Comparison of ENCODE assay signal across 19 cellular contexts in genomic region chr10:27959093-27959715, GRCh38. TPM values are rescaled to one million over a fixed set of nuclear protein-coding genes. Genes with fewer than 3 reads are reported as not detected.
DNase-seq lines count a peak whose midpoint lies in the region; ATAC-seq and TF ChIP-seq lines count a peak whose summit lies in the region.
"Had no signal": no experiment of that assay in that cellular context is flagged by ENCODE, and none has a peak within 500 bp of the region (broad histone marks: within the 10 kb centered on the region; RNA-seq: fewer than 3 reads in every experiment).

No MANE protein-coding gene starts in this region.

- H3K4me2 ChIP-seq in DND-41 (ENCODE audit: insufficient read depth, low read length), result peak overlapping the region; percentile 51

- H3K27me3 ChIP-seq in DND-41 (ENCODE audit: insufficient read depth, low read length, poor library complexity) (no peaks in the 10 kb centered on the region), esophagus squamous epithelium (no peaks in the 10 kb centered on the region)
- H3K27me3 ChIP-seq in naive thymus-derived CD4-positive, alpha-beta T cell (ENCODE audit: control insufficient read depth in 2 of 2, insufficient read depth in 2 of 2, low read length in 2 of 2), result no peaks in the 10 kb centered on the region
- H3K27me3 ChIP-seq: BLaER1 treated with 17β-estradiol and CSF1 and Interleukin-3, amounts not matched to agents 10 nM and 100 nM; tibial nerve had no signal

- no peak for ATAC-seq in DND-41 (ENCODE audit: insufficient read depth, low read depth)
- ATAC-seq in activated CD8-positive, alpha-beta T cell treated with anti-CD3 and anti-CD28 coated beads, Interleukin-2, amount 10 ng/mL, durations not matched to agents 7 days and 5 days, result no peak
- ATAC-seq in naive thymus-derived CD4-positive, alpha-beta T cell, result no peak
- ATAC-seq: lower lobe of right lung had no signal

- H3K27ac ChIP-seq in DND-41 (ENCODE audit: low read length), result peak overlapping the region; percentile 70
- H3K27ac ChIP-seq in KOPT-K1 (ENCODE audit: low read depth, low read length, poor library complexity, severe bottlenecking), result peak overlapping the region; percentile 55
- no peak overlapping the region for H3K27ac ChIP-seq in naive thymus-derived CD4-positive, alpha-beta T cell (ENCODE audit: low read depth, low read length)
- H3K27ac ChIP-seq in esophagus squamous epithelium, result no peak overlapping the region
- H3K27ac ChIP-seq: BLaER1 treated with 17β-estradiol and CSF1 and Interleukin-3, amounts not matched to agents 10 nM and 100 nM; lower lobe of right lung; prostate gland; tibial nerve had no signal

- POLR2A ChIA-PET in activated CD8-positive, alpha-beta T cell treated with anti-CD3 and anti-CD28 coated beads, Interleukin-2, amount 10 ng/mL, durations not matched to agents 7 days and 5 days (lab: Charles Lee), result no interaction called here
- POLR2A ChIA-PET in naive thymus-derived CD4-positive, alpha-beta T cell (lab: Charles Lee), result no interaction called here

- H3K36me3 ChIP-seq in DND-41 (ENCODE audit: insufficient read depth, low read length) (no peaks in the 10 kb centered on the region), KOPT-K1 (ENCODE audit: insufficient read depth, low read length) (no peaks in the 10 kb centered on the region), esophagus squamous epithelium (no peaks in the 10 kb centered on the region)
- H3K36me3 ChIP-seq in naive thymus-derived CD4-positive, alpha-beta T cell (ENCODE audit: control insufficient read depth in 2 of 3, insufficient read depth in 3 of 3, low read length in 3 of 3), result no peaks in the 10 kb centered on the region
- H3K36me3 ChIP-seq: BLaER1 treated with 17β-estradiol and CSF1 and Interleukin-3, amounts not matched to agents 10 nM and 100 nM; lower lobe of right lung; prostate gland; tibial nerve had no signal

- intact Hi-C loops in naive thymus-derived CD4-positive, alpha-beta T cell (cut with micrococcal nuclease), result no loop called here
- intact Hi-C loops in esophagus squamous epithelium (cut with DNase I), result no loop called here

- H3K9ac ChIP-seq in DND-41 (ENCODE audit: low read depth, low read length), result peak overlapping the region; percentile 32; the same call in 1 of the 2 replicates
- H3K9ac ChIP-seq: BLaER1 treated with 17β-estradiol and CSF1 and Interleukin-3, amounts not matched to agents 10 nM and 100 nM had no signal

- DNase-seq in DND-41 (no peak), SIG-M5 (lab: John Stamatoyannopoulos, UW) (no peak), anterior cingulate cortex (lab: John Stamatoyannopoulos, UW) (no peak), esophagus squamous epithelium (lab: John Stamatoyannopoulos, UW) (no peak), NCI-H510A treated with DMSO at 0.1 percent for 48 hours (lab: John Stamatoyannopoulos, UW) (no peak)
- DNase-seq in activated CD8-positive, alpha-beta T cell treated with anti-CD3 and anti-CD28 coated beads, Interleukin-2, amount 10 ng/mL, durations not matched to agents 7 days and 5 days, result no peak
- no peak for DNase-seq in naive thymus-derived CD4-positive, alpha-beta T cell
- DNase-seq: activated CD8-positive, alpha-beta memory T cell treated with anti-CD3 and anti-CD28 coated beads, Interleukin-2, amount 50 U/mL, for 4 hours; lower lobe of right lung; NCI-H1105 treated with DMSO at 0.1 percent for 48 hours; NCI-H69; nephron progenitor cell; T-helper 9 cell had no signal

- H3K4me3 Mint-ChIP-seq in activated CD8-positive, alpha-beta T cell treated with anti-CD3 and anti-CD28 coated beads, Interleukin-2, amount 10 ng/mL, durations not matched to agents 7 days and 5 days, result peak overlapping the region; percentile 49
- peak overlapping the region in 8 of 10 donors; percentile 25 to 83 (median 76) for H3K4me3 Mint-ChIP-seq in naive thymus-derived CD4-positive, alpha-beta T cell
- H3K4me3 Mint-ChIP-seq: nephron progenitor cell had no signal

- no peak for TF ChIP-seq POLR2A in esophagus squamous epithelium (IDR thresholded peaks at IDR 0.05)

- 88 to 95% methylated on average over 5 of the region's 6 CpGs for WGBS in esophagus squamous epithelium, 2 donors

- TF ChIP-seq CTCF in DND-41 (IDR thresholded peaks at IDR 0.05; ENCODE audit: borderline replicate concordance, extremely low read depth, low read length, poor library complexity, severe bottlenecking), result no peak
- TF ChIP-seq CTCF in esophagus squamous epithelium (IDR thresholded peaks at IDR 0.05), result no peak

- H3K4me1 ChIP-seq in DND-41 (ENCODE audit: insufficient read depth, low read length), result peaks cover 17% of the 10 kb centered on the region
- H3K4me1 ChIP-seq in naive thymus-derived CD4-positive, alpha-beta T cell (ENCODE audit: control insufficient read depth in 2 of 2, insufficient read depth in 2 of 2, low read length in 2 of 2), result no peaks in the 10 kb centered on the region
- no peaks in the 10 kb centered on the region for H3K4me1 ChIP-seq in esophagus squamous epithelium
- H3K4me1 ChIP-seq: lower lobe of right lung, prostate gland, tibial nerve had no signal

- H3K4me1 Mint-ChIP-seq in activated CD8-positive, alpha-beta T cell treated with anti-CD3 and anti-CD28 coated beads, Interleukin-2, amount 10 ng/mL, durations not matched to agents 7 days and 5 days (ENCODE audit: low read depth), result peaks cover 6% of the 10 kb centered on the region
- peaks cover 7 to 22% (median 17%) of the 10 kb centered on the region in 7 donors for H3K4me1 Mint-ChIP-seq in naive thymus-derived CD4-positive, alpha-beta T cell
- H3K4me1 Mint-ChIP-seq: nephron progenitor cell had no signal

- no peaks in the 10 kb centered on the region for H3K27me3 Mint-ChIP-seq in activated CD8-positive, alpha-beta T cell treated with anti-CD3 and anti-CD28 coated beads, Interleukin-2, amount 10 ng/mL, durations not matched to agents 7 days and 5 days (ENCODE audit: low read depth)
- no peaks in the 10 kb centered on the region for H3K27me3 Mint-ChIP-seq in naive thymus-derived CD4-positive, alpha-beta T cell
- H3K27me3 Mint-ChIP-seq: IgD-negative memory B cell had no signal

- peak overlapping the region; percentile 70 for H2AFZ ChIP-seq in DND-41 (ENCODE audit: low read depth, low read length)

- H3K4me3 ChIP-seq in DND-41 (ENCODE audit: low read depth in 1 of 2, low read length in 2 of 2) (no peak overlapping the region), esophagus squamous epithelium (no peak overlapping the region)
- H3K4me3 ChIP-seq in naive thymus-derived CD4-positive, alpha-beta T cell (ENCODE audit: low read length), result no peak overlapping the region
- H3K4me3 ChIP-seq: BLaER1 treated with 17β-estradiol and CSF1 and Interleukin-3, amounts not matched to agents 10 nM and 100 nM; lower lobe of right lung; prostate gland; tibial nerve had no signal

- CTCF ChIA-PET in activated CD8-positive, alpha-beta T cell treated with anti-CD3 and anti-CD28 coated beads, Interleukin-2, amount 10 ng/mL, durations not matched to agents 7 days and 5 days (lab: Charles Lee), result interaction anchor here (1.6 kb wide), 1 partner anchor 434 kb away, joined by 3 read pairs; no protein-coding TSS in a partner anchor
- CTCF ChIA-PET in naive thymus-derived CD4-positive, alpha-beta T cell (lab: Charles Lee), result no interaction called here

- H3K9me3 Mint-ChIP-seq in activated CD8-positive, alpha-beta T cell treated with anti-CD3 and anti-CD28 coated beads, Interleukin-2, amount 10 ng/mL, durations not matched to agents 7 days and 5 days (ENCODE audit: insufficient read depth), result no peaks in the 10 kb centered on the region
- peaks cover 0 to 2% (median 0%) of the 10 kb centered on the region in 11 donors for H3K9me3 Mint-ChIP-seq in naive thymus-derived CD4-positive, alpha-beta T cell
- H3K9me3 Mint-ChIP-seq: IgD-negative memory B cell, nephron progenitor cell had no signal

- H3K79me2 ChIP-seq in DND-41 (ENCODE audit: insufficient read depth, low read length), result no peaks in the 10 kb centered on the region

- no peaks in the 10 kb centered on the region for H3K36me3 Mint-ChIP-seq in activated CD8-positive, alpha-beta T cell treated with anti-CD3 and anti-CD28 coated beads, Interleukin-2, amount 10 ng/mL, durations not matched to agents 7 days and 5 days (ENCODE audit: low read depth)
- no peaks in the 10 kb centered on the region for H3K36me3 Mint-ChIP-seq in naive thymus-derived CD4-positive, alpha-beta T cell
- H3K36me3 Mint-ChIP-seq: IgD-negative memory B cell had no signal

- no peaks in the 10 kb centered on the region for H3K9me3 ChIP-seq in DND-41 (ENCODE audit: insufficient read depth, low read length, severe bottlenecking)
- no peaks in the 10 kb centered on the region for H3K9me3 ChIP-seq in KOPT-K1 (ENCODE audit: insufficient read depth, low read length, poor library complexity, severe bottlenecking)
- no peaks in the 10 kb centered on the region for H3K9me3 ChIP-seq in naive thymus-derived CD4-positive, alpha-beta T cell (ENCODE audit: control insufficient read depth in 2 of 3, low read length in 3 of 3)
- no peaks in the 10 kb centered on the region for H3K9me3 ChIP-seq in esophagus squamous epithelium
- H3K9me3 ChIP-seq: BLaER1 treated with 17β-estradiol and CSF1 and Interleukin-3, amounts not matched to agents 10 nM and 100 nM; lower lobe of right lung; prostate gland; tibial nerve had no signal

- no peaks in the 10 kb centered on the region for H4K20me1 ChIP-seq in DND-41 (ENCODE audit: insufficient read depth, low read length)
- H4K20me1 ChIP-seq: BLaER1 treated with 17β-estradiol and CSF1 and Interleukin-3, amounts not matched to agents 10 nM and 100 nM had no signal

- H3K27ac Mint-ChIP-seq in activated CD8-positive, alpha-beta T cell treated with anti-CD3 and anti-CD28 coated beads, Interleukin-2, amount 10 ng/mL, durations not matched to agents 7 days and 5 days, result peak overlapping the region; percentile 57
- peak overlapping the region in 5 of 9 donors; percentile 47 to 76 (median 64) for H3K27ac Mint-ChIP-seq in naive thymus-derived CD4-positive, alpha-beta T cell
- H3K27ac Mint-ChIP-seq: nephron progenitor cell had no signal

RNA-seq across cellular contexts. Expression of gene ODAD2, which starts 39.7 kb away (rescaled TPM):
- not detected for total RNA-seq in activated CD8-positive, alpha-beta T cell treated with anti-CD3 and anti-CD28 coated beads, Interleukin-2, amount 10 ng/mL, durations not matched to agents 7 days and 5 days
- total RNA-seq in naive thymus-derived CD4-positive, alpha-beta T cell, result under 1 TPM in 2 of 5 experiments, not detected in 3; 0.27 to 0.70 TPM
- polyA plus RNA-seq in naive thymus-derived CD4-positive, alpha-beta T cell, result not detected
- under 1 TPM in 2 of 4 donors, not detected in 2; 0.19 to 0.29 TPM for total RNA-seq in esophagus squamous epithelium
- total RNA-seq: SK-MEL-5 had no signal
- polyA plus RNA-seq: IgD-negative memory B cell had no signal

Comparison
In these comparisons a context has a peak if more than half of its experiments do, and no peak if none do; other contexts are left out.
1. H3K27ac ChIP-seq: peak in DND-41 (single experiment) and KOPT-K1 (single experiment); none in naive thymus-derived CD4-positive, alpha-beta T cell (single experiment) and esophagus squamous epithelium (0 of 4).